1 cellular context compared by ENCODE assay signal in the genomic region with DNA sequence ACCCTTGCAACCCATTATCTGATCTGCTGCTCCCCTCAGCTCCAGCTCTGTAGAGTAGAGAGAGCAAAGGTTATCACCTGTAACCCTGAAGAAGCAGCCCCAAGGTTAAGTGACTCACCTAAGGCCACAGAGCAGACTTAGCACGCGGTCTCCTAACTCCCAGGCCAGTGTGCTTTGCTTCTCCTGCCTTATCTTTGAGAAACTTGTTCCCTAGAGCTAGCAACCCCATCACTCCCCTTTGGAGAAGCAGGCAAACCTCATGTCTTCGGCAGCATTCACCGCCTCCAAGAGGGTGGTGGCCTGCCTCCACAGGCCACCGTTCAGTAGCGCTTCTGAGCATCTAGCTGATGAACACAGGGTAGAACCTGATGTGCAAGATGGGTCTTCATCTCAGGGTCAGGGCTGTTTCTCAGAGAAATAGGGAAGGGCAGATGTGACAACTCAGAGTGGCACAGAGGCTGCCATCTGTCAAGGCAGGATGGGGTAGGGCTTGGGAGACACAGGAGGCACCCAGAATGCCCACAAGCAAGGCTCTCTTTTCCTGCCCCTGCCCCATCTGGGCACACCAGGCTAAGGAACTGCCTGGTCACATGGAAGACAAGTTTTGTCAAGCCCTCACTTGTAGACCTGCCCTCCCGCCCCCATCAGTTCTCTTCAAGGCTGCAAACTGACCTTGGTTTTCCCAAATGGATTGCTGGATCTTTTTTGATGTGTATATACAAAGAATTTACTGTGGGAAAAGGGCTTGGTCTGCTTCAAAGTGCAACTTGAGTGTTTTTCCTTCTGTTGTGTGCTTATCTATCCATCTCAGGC.
A peak's percentile ranks its signal among the peaks of the same experiment; 100 is the strongest.
TF ChIP-seq lines count a peak whose summit lies in the region.

No MANE protein-coding gene starts in this region.

TF ChIP-seq in K562, 482 proteins besides CTCF, POLR2A, EP300 and RAD21 (continued from another document and continues in another):
- no peak for TF ChIP-seq ZNF551 (CRISPR knock-in tag; IDR thresholded peaks at IDR 0.05)
- TF ChIP-seq SETDB1 (IDR thresholded peaks at IDR 0.05; ENCODE audit: low read length), result no peak
- TF ChIP-seq, protein P1, sequence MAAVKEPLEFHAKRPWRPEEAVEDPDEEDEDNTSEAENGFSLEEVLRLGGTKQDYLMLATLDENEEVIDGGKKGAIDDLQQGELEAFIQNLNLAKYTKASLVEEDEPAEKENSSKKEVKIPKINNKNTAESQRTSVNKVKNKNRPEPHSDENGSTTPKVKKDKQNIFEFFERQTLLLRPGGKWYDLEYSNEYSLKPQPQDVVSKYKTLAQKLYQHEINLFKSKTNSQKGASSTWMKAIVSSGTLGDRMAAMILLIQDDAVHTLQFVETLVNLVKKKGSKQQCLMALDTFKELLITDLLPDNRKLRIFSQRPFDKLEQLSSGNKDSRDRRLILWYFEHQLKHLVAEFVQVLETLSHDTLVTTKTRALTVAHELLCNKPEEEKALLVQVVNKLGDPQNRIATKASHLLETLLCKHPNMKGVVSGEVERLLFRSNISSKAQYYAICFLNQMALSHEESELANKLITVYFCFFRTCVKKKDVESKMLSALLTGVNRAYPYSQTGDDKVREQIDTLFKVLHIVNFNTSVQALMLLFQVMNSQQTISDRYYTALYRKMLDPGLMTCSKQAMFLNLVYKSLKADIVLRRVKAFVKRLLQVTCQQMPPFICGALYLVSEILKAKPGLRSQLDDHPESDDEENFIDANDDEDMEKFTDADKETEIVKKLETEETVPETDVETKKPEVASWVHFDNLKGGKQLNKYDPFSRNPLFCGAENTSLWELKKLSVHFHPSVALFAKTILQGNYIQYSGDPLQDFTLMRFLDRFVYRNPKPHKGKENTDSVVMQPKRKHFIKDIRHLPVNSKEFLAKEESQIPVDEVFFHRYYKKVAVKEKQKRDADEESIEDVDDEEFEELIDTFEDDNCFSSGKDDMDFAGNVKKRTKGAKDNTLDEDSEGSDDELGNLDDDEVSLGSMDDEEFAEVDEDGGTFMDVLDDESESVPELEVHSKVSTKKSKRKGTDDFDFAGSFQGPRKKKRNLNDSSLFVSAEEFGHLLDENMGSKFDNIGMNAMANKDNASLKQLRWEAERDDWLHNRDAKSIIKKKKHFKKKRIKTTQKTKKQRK (IDR thresholded peaks at IDR 0.05; ENCODE audit: borderline replicate concordance, low read depth, low read length), result no peak
- TF ChIP-seq POLR2B (IDR thresholded peaks at IDR 0.05; ENCODE audit: low read depth, partially characterized antibody), result no peak
- TF ChIP-seq HEY1 (CRISPR knock-in tag; IDR thresholded peaks at IDR 0.05; ENCODE audit: borderline replicate concordance), result no peak
- peak; percentile 72 for TF ChIP-seq NCOR1 (IDR thresholded peaks at IDR 0.05)
- no peak for TF ChIP-seq ZNF780A (CRISPR knock-in tag; IDR thresholded peaks at IDR 0.05)
- TF ChIP-seq MAFF (IDR thresholded peaks at IDR 0.05; ENCODE audit: low read length), result no peak
- no peak for TF ChIP-seq TSHZ1 (CRISPR knock-in tag; IDR thresholded peaks at IDR 0.05)
- TF ChIP-seq CBFA2T3 (IDR thresholded peaks at IDR 0.05), result peak; percentile 93
- peak; percentile 71 for TF ChIP-seq TAL1 (IDR thresholded peaks at IDR 0.05)
- no peak for TF ChIP-seq GTF2E2 (tag; IDR thresholded peaks at IDR 0.05)
- no peak for TF ChIP-seq SREBF2 (CRISPR knock-in tag; IDR thresholded peaks at IDR 0.05)
- no peak for TF ChIP-seq KLF13 (tag; IDR thresholded peaks at IDR 0.05; ENCODE audit: borderline replicate concordance, low read depth)
- no peak for TF ChIP-seq HES1 (IDR thresholded peaks at IDR 0.05; ENCODE audit: low read depth)
- TF ChIP-seq, protein P2, sequence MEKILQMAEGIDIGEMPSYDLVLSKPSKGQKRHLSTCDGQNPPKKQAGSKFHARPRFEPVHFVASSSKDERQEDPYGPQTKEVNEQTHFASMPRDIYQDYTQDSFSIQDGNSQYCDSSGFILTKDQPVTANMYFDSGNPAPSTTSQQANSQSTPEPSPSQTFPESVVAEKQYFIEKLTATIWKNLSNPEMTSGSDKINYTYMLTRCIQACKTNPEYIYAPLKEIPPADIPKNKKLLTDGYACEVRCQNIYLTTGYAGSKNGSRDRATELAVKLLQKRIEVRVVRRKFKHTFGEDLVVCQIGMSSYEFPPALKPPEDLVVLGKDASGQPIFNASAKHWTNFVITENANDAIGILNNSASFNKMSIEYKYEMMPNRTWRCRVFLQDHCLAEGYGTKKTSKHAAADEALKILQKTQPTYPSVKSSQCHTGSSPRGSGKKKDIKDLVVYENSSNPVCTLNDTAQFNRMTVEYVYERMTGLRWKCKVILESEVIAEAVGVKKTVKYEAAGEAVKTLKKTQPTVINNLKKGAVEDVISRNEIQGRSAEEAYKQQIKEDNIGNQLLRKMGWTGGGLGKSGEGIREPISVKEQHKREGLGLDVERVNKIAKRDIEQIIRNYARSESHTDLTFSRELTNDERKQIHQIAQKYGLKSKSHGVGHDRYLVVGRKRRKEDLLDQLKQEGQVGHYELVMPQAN (IDR thresholded peaks at IDR 0.05; ENCODE audit: borderline replicate concordance), result no peak
- TF ChIP-seq, protein P3, sequence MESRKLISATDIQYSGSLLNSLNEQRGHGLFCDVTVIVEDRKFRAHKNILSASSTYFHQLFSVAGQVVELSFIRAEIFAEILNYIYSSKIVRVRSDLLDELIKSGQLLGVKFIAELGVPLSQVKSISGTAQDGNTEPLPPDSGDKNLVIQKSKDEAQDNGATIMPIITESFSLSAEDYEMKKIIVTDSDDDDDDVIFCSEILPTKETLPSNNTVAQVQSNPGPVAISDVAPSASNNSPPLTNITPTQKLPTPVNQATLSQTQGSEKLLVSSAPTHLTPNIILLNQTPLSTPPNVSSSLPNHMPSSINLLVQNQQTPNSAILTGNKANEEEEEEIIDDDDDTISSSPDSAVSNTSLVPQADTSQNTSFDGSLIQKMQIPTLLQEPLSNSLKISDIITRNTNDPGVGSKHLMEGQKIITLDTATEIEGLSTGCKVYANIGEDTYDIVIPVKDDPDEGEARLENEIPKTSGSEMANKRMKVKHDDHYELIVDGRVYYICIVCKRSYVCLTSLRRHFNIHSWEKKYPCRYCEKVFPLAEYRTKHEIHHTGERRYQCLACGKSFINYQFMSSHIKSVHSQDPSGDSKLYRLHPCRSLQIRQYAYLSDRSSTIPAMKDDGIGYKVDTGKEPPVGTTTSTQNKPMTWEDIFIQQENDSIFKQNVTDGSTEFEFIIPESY (CRISPR knock-in tag; IDR thresholded peaks at IDR 0.05), result no peak
- TF ChIP-seq PHF21A (IDR thresholded peaks at IDR 0.05; ENCODE audit: borderline replicate concordance, low read depth), result no peak
- no peak for TF ChIP-seq SRSF7 (optimal IDR thresholded peaks at IDR 0.05; ENCODE audit: low read depth, low read length)
- TF ChIP-seq PURB (CRISPR knock-in tag; IDR thresholded peaks at IDR 0.05; ENCODE audit: low read depth), result no peak
- TF ChIP-seq DMBX1 (CRISPR knock-in tag; IDR thresholded peaks at IDR 0.05; ENCODE audit: borderline replicate concordance), result peak; percentile 31; the same call in 1 of the 2 replicates
- TF ChIP-seq SIX5 (IDR thresholded peaks at IDR 0.05; ENCODE audit: borderline replicate concordance in 1 of 2, insufficient read depth in 1 of 2, low read depth in 1 of 2, low read length in 2 of 2), result no peak
- TF ChIP-seq NCOA4 (IDR thresholded peaks at IDR 0.05; ENCODE audit: partially characterized antibody), result no peak
- TF ChIP-seq PATZ1 (CRISPR knock-in tag; IDR thresholded peaks at IDR 0.05; ENCODE audit: borderline replicate concordance), result no peak
- TF ChIP-seq CLOCK (CRISPR knock-in tag; IDR thresholded peaks at IDR 0.05; ENCODE audit: borderline replicate concordance), result no peak
- TF ChIP-seq U2AF1 (optimal IDR thresholded peaks at IDR 0.05; ENCODE audit: low read depth, low read length), result no peak
- TF ChIP-seq TRIM28 (IDR thresholded peaks at IDR 0.05), result no peak
- TF ChIP-seq, protein P4, sequence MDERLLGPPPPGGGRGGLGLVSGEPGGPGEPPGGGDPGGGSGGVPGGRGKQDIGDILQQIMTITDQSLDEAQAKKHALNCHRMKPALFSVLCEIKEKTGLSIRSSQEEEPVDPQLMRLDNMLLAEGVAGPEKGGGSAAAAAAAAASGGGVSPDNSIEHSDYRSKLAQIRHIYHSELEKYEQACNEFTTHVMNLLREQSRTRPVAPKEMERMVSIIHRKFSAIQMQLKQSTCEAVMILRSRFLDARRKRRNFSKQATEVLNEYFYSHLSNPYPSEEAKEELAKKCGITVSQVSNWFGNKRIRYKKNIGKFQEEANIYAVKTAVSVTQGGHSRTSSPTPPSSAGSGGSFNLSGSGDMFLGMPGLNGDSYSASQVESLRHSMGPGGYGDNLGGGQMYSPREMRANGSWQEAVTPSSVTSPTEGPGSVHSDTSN (CRISPR knock-in tag; IDR thresholded peaks at IDR 0.05; ENCODE audit: low read depth), result no peak
- TF ChIP-seq, protein P4 (tag; conservative IDR thresholded peaks at IDR 0.05; ENCODE audit: low read depth), result no peak
- no peak for TF ChIP-seq KAT8 (IDR thresholded peaks at IDR 0.05; ENCODE audit: low read depth)
- no peak for TF ChIP-seq TBP (optimal IDR thresholded peaks at IDR 0.05; ENCODE audit: low read depth, low read length)
- TF ChIP-seq CHD2 (IDR thresholded peaks at IDR 0.05; ENCODE audit: low read depth, low read length), result no peak
- TF ChIP-seq ZNF134 (CRISPR knock-in tag; conservative IDR thresholded peaks at IDR 0.05), result no peak
- TF ChIP-seq PREB (CRISPR knock-in tag; IDR thresholded peaks at IDR 0.05), result no peak
- TF ChIP-seq POLR2AphosphoS2 (IDR thresholded peaks at IDR 0.05; ENCODE audit: low read length), result no peak
